Comparison of ENCODE assay signal across 13 cellular contexts in the genomic region with DNA sequence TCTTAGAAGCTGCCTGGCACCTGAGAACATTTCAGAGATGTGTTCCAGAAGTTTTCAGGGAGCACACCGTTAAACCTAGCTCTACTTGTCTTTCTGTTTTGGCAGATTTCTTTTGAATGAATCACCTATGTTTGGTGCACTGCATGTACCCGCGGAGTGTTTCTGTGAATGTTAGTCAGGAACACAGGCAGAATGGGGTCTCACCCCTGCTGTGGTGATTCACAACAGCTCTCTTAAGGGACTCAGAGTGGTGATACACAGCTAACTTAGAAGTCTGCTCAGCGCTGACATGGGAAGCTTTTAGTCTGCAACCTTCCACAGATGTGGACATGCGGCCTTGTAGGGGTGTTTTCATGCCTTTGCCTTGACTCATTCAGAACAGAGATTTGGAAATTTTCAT. TPM values are rescaled to one million over a fixed set of nuclear protein-coding genes. Genes with fewer than 3 reads are reported as not detected.
DNase-seq lines count a peak whose midpoint lies in the region; ATAC-seq, FAIRE-seq and TF ChIP-seq lines count a peak whose summit lies in the region.
"Had no signal": no experiment of that assay in that cellular context is flagged by ENCODE, and none has a peak within 500 bp of the region (broad histone marks: within the 10 kb centered on the region; RNA-seq: fewer than 3 reads in every experiment).

No MANE protein-coding gene starts in this region.

- no peak overlapping the region for H3K27ac Mint-ChIP-seq in Caco-2 (ENCODE audit: unreplicated experiment)

- POLR2A ChIA-PET in Caco-2 (lab: Charles Lee): no interaction called here

- no peak overlapping the region for H3K4me3 Mint-ChIP-seq in Caco-2 (ENCODE audit: unreplicated experiment)

- peaks cover 30% of the 10 kb centered on the region for H3K36me3 Mint-ChIP-seq in Caco-2 (ENCODE audit: insufficient read depth, unreplicated experiment)

- H3K36me3 ChIP-seq in Caco-2 (ENCODE audit: control insufficient read depth, insufficient read depth, low read length): 0 out of 2 replicates have a peak, but pooled peaks cover 2% of the 10 kb centered on the region

- TF ChIP-seq CTCF in WI38 (IDR thresholded peaks at IDR 0.05; ENCODE audit: low read depth, low read length) (no peak), foreskin keratinocyte (conservative IDR thresholded peaks at IDR 0.05) (no peak), Caco-2 (IDR thresholded peaks at IDR 0.05; ENCODE audit: insufficient read depth in 1 of 2, low read depth in 1 of 2, low read length in 1 of 2, severe bottlenecking in 1 of 2, unreplicated experiment in 1 of 2) (no peak)

- H3K4me3 ChIP-seq in WI38 (ENCODE audit: low read depth, low read length) (peak overlapping the region; percentile 29), Caco-2 (ENCODE audit: low read depth, low read length) (no peak overlapping the region)

- FAIRE-seq in frontal cortex (lab: Jason Lieb, UNC): no peak

- peak; percentile 97 for ATAC-seq in foreskin keratinocyte

- CTCF ChIA-PET in Caco-2 (lab: Charles Lee): no interaction called here

- BruUV-seq in Caco-2 (replicated peaks; lab: Mats Ljungman, UMichigan): no TSS peak

- H3K27me3 Mint-ChIP-seq in Caco-2 (ENCODE audit: insufficient read depth, unreplicated experiment): no peaks in the 10 kb centered on the region

- peaks cover 10% of the 10 kb centered on the region for H3K4me1 ChIP-seq in foreskin keratinocyte
- no peaks in the 10 kb centered on the region for H3K4me1 ChIP-seq in Caco-2

- no peaks in the 10 kb centered on the region for H3K4me1 Mint-ChIP-seq in Caco-2 (ENCODE audit: low read depth, unreplicated experiment)

- H3K9me3 Mint-ChIP-seq in Caco-2 (ENCODE audit: unreplicated experiment): no peaks in the 10 kb centered on the region

- DNase-seq in EL: peak; percentile 98
- peak; percentile 93 to 99 for DNase-seq in foreskin keratinocyte
- peak; percentile 21 for DNase-seq in putamen (ENCODE audit: low spot score)
- no peak for DNase-seq in NCI-H146 (lab: John Stamatoyannopoulos, UW)
- DNase-seq in frontal cortex (ENCODE audit: low spot score in 2 of 2): no peak
- DNase-seq in Caco-2: no peak
- DNase-seq in stimulated activated CD4-positive, alpha-beta T cell treated with anti-CD3 and anti-CD28 coated beads, Interleukin-12 subunit alpha, Interleukin-12 subunit beta, amount 100 ng/mL, for 4 hours: no peak
- DNase-seq: DMS153; NCI-H345; stimulated activated CD8-positive, alpha-beta memory T cell treated with anti-CD3 and anti-CD28 coated beads, Interleukin-4, amount 100 ng/mL, for 48 hours had no signal

- intact Hi-C loops in Caco-2 (cut with micrococcal nuclease; ENCODE audit: unreplicated experiment): no loop called here

- H3K9me3 ChIP-seq in Caco-2: no peaks in the 10 kb centered on the region

- H3K27ac ChIP-seq in foreskin keratinocyte: peak overlapping the region; percentile 26
- H3K27ac ChIP-seq: VCaP had no signal

- no peaks in the 10 kb centered on the region for H3K27me3 ChIP-seq in foreskin keratinocyte
- no peaks in the 10 kb centered on the region for H3K27me3 ChIP-seq in Caco-2 (replicated peaks; ENCODE audit: control insufficient read depth, insufficient read depth, low read length)

RNA-seq across cellular contexts. Expression of gene TSEN2, which starts 24.0 kb away (rescaled TPM):
- total RNA-seq in foreskin keratinocyte (17.8 and 20.1 TPM in 2 replicates), frontal cortex (39.5 TPM), Caco-2 (2022) (18.3 and 19.6 TPM in 2 replicates)
- polyA plus RNA-seq in foreskin keratinocyte: 13.3 and 15.6 TPM in 2 replicates

RNA-seq across cellular contexts. Expression of gene MKRN2OS, which starts 37.0 kb away (rescaled TPM):
- total RNA-seq in foreskin keratinocyte (3.1 and 3.9 TPM in 2 replicates), frontal cortex (not detected), Caco-2 (2022) (1.6 and 1.7 TPM in 2 replicates)
- 4.1 and 4.4 TPM in 2 replicates for polyA plus RNA-seq in foreskin keratinocyte
- total RNA-seq: cerebellum had no signal

RNA-seq across cellular contexts. Expression of gene MKRN2, which starts 48.6 kb away (rescaled TPM):
- total RNA-seq in foreskin keratinocyte (26.1 and 28.2 TPM in 2 replicates), frontal cortex (35.5 TPM), Caco-2 (2022) (22.4 and 25.2 TPM in 2 replicates)
- 14.1 and 16.3 TPM in 2 replicates for polyA plus RNA-seq in foreskin keratinocyte

Comparison
In these comparisons a context has a peak if more than half of its experiments do, and no peak if none do; other contexts are left out.
1. DNase-seq: peak in EL (single experiment), foreskin keratinocyte (2 of 2) and putamen (single experiment); none in NCI-H146 (single experiment), frontal cortex (0 of 2), Caco-2 (0 of 2) and stimulated activated CD4-positive, alpha-beta T cell treated with anti-CD3 and anti-CD28 coated beads, Interleukin-12 subunit alpha, Interleukin-12 subunit beta, amount 100 ng/mL, for 4 hours (single experiment).